Comparison of ENCODE assay signal across 19 cellular contexts in genomic region chr4:168826620-168827019, GRCh38.
DNase-seq lines count a peak whose midpoint lies in the region; ATAC-seq, FAIRE-seq and TF ChIP-seq lines count a peak whose summit lies in the region.
"Had no signal": no experiment of that assay in that cellular context is flagged by ENCODE, and none has a peak within 500 bp of the region (broad histone marks: within the 10 kb centered on the region; RNA-seq: fewer than 3 reads in every experiment).

No MANE protein-coding gene starts in this region.

- no peak overlapping the region for H2AK9ac ChIP-seq in IMR-90 (replicated peaks; ENCODE audit: low read depth, low read length, poor library complexity)

- H3K27me3 ChIP-seq in IMR-90 (ENCODE audit: control insufficient read depth, insufficient read depth, low read length): no peaks in the 10 kb centered on the region
- H3K27me3 ChIP-seq in astrocyte (ENCODE audit: insufficient read depth, low read length): no peaks in the 10 kb centered on the region
- no peaks in the 10 kb centered on the region for H3K27me3 ChIP-seq in stomach smooth muscle (ENCODE audit: control insufficient read depth in 1 of 2, insufficient read depth in 2 of 2, low read length in 2 of 2)
- no peaks in the 10 kb centered on the region for H3K27me3 ChIP-seq in PC-3 (ENCODE audit: low read length)
- H3K27me3 ChIP-seq: BE2C had no signal

- H3K23ac ChIP-seq in IMR-90 (ENCODE audit: low read depth, low read length): 0 out of 2 replicates have a peak overlapping the region, but pooled peaks have one; percentile 56

- H2BK120ac ChIP-seq in IMR-90 (ENCODE audit: low read depth, low read length): peak overlapping the region; percentile 50; the same call in 1 of the 2 replicates

- H3K4me3 ChIP-seq in IMR-90 (ENCODE audit: insufficient read depth, low read depth, low read length): no peak overlapping the region
- H3K4me3 ChIP-seq in astrocyte (ENCODE audit: insufficient read depth, low read depth, low read length): no peak overlapping the region
- no peak overlapping the region for H3K4me3 ChIP-seq in stomach smooth muscle (ENCODE audit: low read length in 2 of 2)
- H3K4me3 ChIP-seq in PC-3 (ENCODE audit: low read length): no peak overlapping the region
- H3K4me3 ChIP-seq: A549, HAP-1 had no signal

- H3K27ac ChIP-seq in IMR-90 (ENCODE audit: insufficient read depth, low read length): no peak overlapping the region
- H3K27ac ChIP-seq in astrocyte (ENCODE audit: low read depth, low read length): no peak overlapping the region
- H3K27ac ChIP-seq in stomach smooth muscle (ENCODE audit: low read length): peak overlapping the region; percentile 6
- no peak overlapping the region for H3K27ac ChIP-seq in PC-3 (ENCODE audit: low read length)
- H3K27ac ChIP-seq: A549, C4-2B had no signal

- H4K8ac ChIP-seq in IMR-90 (ENCODE audit: low read depth in 2 of 2, low read length in 2 of 2): peak overlapping the region in 1 of 2 experiments; percentile 9; a peak in 1 of 4 replicates

- WGBS in IMR-90 (ENCODE audit: extremely low coverage in 2 of 2, insufficient read length in 1 of 2), 2 experiments: 20% methylated on average over 1 of the region's 3 CpGs; no CpG with 5 or more reads in 1 of the 2 experiments

- H2BK15ac ChIP-seq in IMR-90 (ENCODE audit: low read depth, low read length): peak overlapping the region; percentile 53; the same call in 1 of the 3 replicates

- H3K9me1 ChIP-seq in IMR-90 (ENCODE audit: insufficient read depth, low read length): peaks cover 3% of the 10 kb centered on the region; the same call in 1 of the 2 replicates

- H4K20me1 ChIP-seq in IMR-90 (ENCODE audit: insufficient read depth, low read length) (no peaks in the 10 kb centered on the region), astrocyte (ENCODE audit: insufficient read depth, low read length) (no peaks in the 10 kb centered on the region), PC-3 (ENCODE audit: low read length) (no peaks in the 10 kb centered on the region)

- H3K27ac Mint-ChIP-seq in astrocyte (ENCODE audit: unreplicated experiment) (no peak overlapping the region), nephron progenitor cell (peak overlapping the region; percentile 46)
- H3K27ac Mint-ChIP-seq in activated CD8-positive, alpha-beta T cell treated with anti-CD3 and anti-CD28 coated beads for 36 hours: no peak overlapping the region
- H3K27ac Mint-ChIP-seq: CD4-positive, alpha-beta memory T cell had no signal

- no peak for TF ChIP-seq POLR2A in IMR-90 (IDR thresholded peaks at IDR 0.05; ENCODE audit: low read depth, low read length)
- no peak for TF ChIP-seq POLR2A in GM12891 (IDR thresholded peaks at IDR 0.05; ENCODE audit: low read depth, low read length)

- peaks cover 12% of the 10 kb centered on the region for H3K79me2 ChIP-seq in astrocyte (ENCODE audit: insufficient read depth, low read length)
- H3K79me2 ChIP-seq in PC-3 (ENCODE audit: low read length): no peaks in the 10 kb centered on the region

- no peaks in the 10 kb centered on the region for H3K9me3 ChIP-seq in IMR-90 (ENCODE audit: control insufficient read depth, insufficient read depth, low read length)
- no peaks in the 10 kb centered on the region for H3K9me3 ChIP-seq in astrocyte (ENCODE audit: insufficient read depth, low read depth, low read length)
- no peaks in the 10 kb centered on the region for H3K9me3 ChIP-seq in stomach smooth muscle (ENCODE audit: control insufficient read depth in 2 of 2, low read length in 2 of 2)
- H3K9me3 ChIP-seq in PC-3 (ENCODE audit: low read length): no peaks in the 10 kb centered on the region
- H3K9me3 ChIP-seq: A549, BE2C, HAP-1 had no signal

- FAIRE-seq in astrocyte (lab: Jason Lieb, UNC) (peak; percentile 26), GM12891 (lab: Jason Lieb, UNC) (no peak)
- FAIRE-seq: A549, D721Med, G401.6, GM12892, GM19239, H1 had no signal

- H3K4me2 ChIP-seq in IMR-90 (ENCODE audit: low read depth, low read length) (no peak overlapping the region), astrocyte (ENCODE audit: low read length) (no peak overlapping the region), PC-3 (ENCODE audit: low read length) (no peak overlapping the region)
- H3K4me2 ChIP-seq: A549 had no signal

- intact Hi-C loops in IMR-90 (cut with micrococcal nuclease): no loop called here
- intact Hi-C loops in PC-3 (cut with micrococcal nuclease): no loop called here
- intact Hi-C loops in activated CD8-positive, alpha-beta T cell treated with anti-CD3 and anti-CD28 coated beads for 36 hours (cut with micrococcal nuclease): no loop called here

- POLR2A ChIA-PET in IMR-90 (lab: Charles Lee; ENCODE audit: unreplicated experiment) (no interaction called here), PC-3 (lab: Charles Lee; ENCODE audit: unreplicated experiment) (no interaction called here)
- POLR2A ChIA-PET in activated CD8-positive, alpha-beta T cell treated with anti-CD3 and anti-CD28 coated beads for 36 hours (lab: Charles Lee): no interaction called here

- H2AK5ac ChIP-seq in IMR-90 (ENCODE audit: low read depth, low read length): peak overlapping the region; percentile 20; the same call in 1 of the 2 replicates

- TF ChIP-seq CTCF in IMR-90 (conservative IDR thresholded peaks at IDR 0.05; ENCODE audit: low read depth, low read length) (no peak), astrocyte (IDR thresholded peaks at IDR 0.05; ENCODE audit: insufficient read depth, low read depth, low read length) (no peak), nephron progenitor cell (IDR thresholded peaks at IDR 0.05) (no peak), PC-3 (conservative IDR thresholded peaks at IDR 0.05; ENCODE audit: low read depth, low read length) (no peak)
- TF ChIP-seq CTCF in activated CD8-positive, alpha-beta T cell treated with anti-CD3 and anti-CD28 coated beads for 36 hours (IDR thresholded peaks at IDR 0.05): no peak

- no peak overlapping the region for H2BK5ac ChIP-seq in IMR-90 (ENCODE audit: low read depth, low read length, poor library complexity, severe bottlenecking)

- no peaks in the 10 kb centered on the region for H3F3A ChIP-seq in PC-3 (ENCODE audit: low read length, unreplicated experiment)

- H2BK20ac ChIP-seq in IMR-90 (ENCODE audit: low read depth, low read length): peak overlapping the region; percentile 38

- H3K4me1 ChIP-seq in IMR-90 (ENCODE audit: control insufficient read depth, insufficient read depth, low read length): no peaks in the 10 kb centered on the region; the same call in 1 of the 2 replicates
- H3K4me1 ChIP-seq in astrocyte (ENCODE audit: insufficient read depth, low read length): peaks cover 15% of the 10 kb centered on the region
- H3K4me1 ChIP-seq in stomach smooth muscle (ENCODE audit: control insufficient read depth, insufficient read depth, low read length): peaks cover 4% of the 10 kb centered on the region
- H3K4me1 ChIP-seq in PC-3 (ENCODE audit: insufficient read depth, low read length): peaks cover 10% of the 10 kb centered on the region; the same call in 1 of the 2 replicates
- H3K4me1 ChIP-seq: BE2C had no signal

- DNase-seq in IMR-90 (no peak), astrocyte (ENCODE audit: low read depth) (no peak), nephron progenitor cell (no peak), GM12891 (ENCODE audit: insufficient read length, low spot score) (no peak), PC-3 (no peak)
- DNase-seq in activated CD8-positive, alpha-beta T cell treated with anti-CD3 and anti-CD28 coated beads for 36 hours: no peak
- DNase-seq: BE2C; CD4-positive, alpha-beta memory T cell; DMS153; DMS79 treated with DMSO at 0.1 percent for 48 hours had no signal

- no peaks in the 10 kb centered on the region for H3K9me2 ChIP-seq in PC-3 (replicated peaks; ENCODE audit: low read length)

- peaks cover 15% of the 10 kb centered on the region for H3K4me1 Mint-ChIP-seq in astrocyte (ENCODE audit: low read depth, unreplicated experiment)
- peaks cover 44% of the 10 kb centered on the region for H3K4me1 Mint-ChIP-seq in nephron progenitor cell
- H3K4me1 Mint-ChIP-seq in activated CD8-positive, alpha-beta T cell treated with anti-CD3 and anti-CD28 coated beads for 36 hours (ENCODE audit: low read depth): peaks cover 4% of the 10 kb centered on the region

- H3K36me3 Mint-ChIP-seq in astrocyte (ENCODE audit: low read depth, unreplicated experiment) (peaks cover 23% of the 10 kb centered on the region), nephron progenitor cell (ENCODE audit: low read depth) (no peaks in the 10 kb centered on the region)
- no peaks in the 10 kb centered on the region for H3K36me3 Mint-ChIP-seq in activated CD8-positive, alpha-beta T cell treated with anti-CD3 and anti-CD28 coated beads for 36 hours (ENCODE audit: low read depth)
- H3K36me3 Mint-ChIP-seq: CD4-positive, alpha-beta memory T cell had no signal

- TF ChIP-seq RAD21 in IMR-90 (IDR thresholded peaks at IDR 0.05; ENCODE audit: low read length): no peak

- H3K4me3 Mint-ChIP-seq in astrocyte (ENCODE audit: unreplicated experiment): no peak overlapping the region
- H3K4me3 Mint-ChIP-seq in nephron progenitor cell: no peak overlapping the region
- H3K4me3 Mint-ChIP-seq in activated CD8-positive, alpha-beta T cell treated with anti-CD3 and anti-CD28 coated beads for 36 hours: no peak overlapping the region
- H3K4me3 Mint-ChIP-seq: CD4-positive, alpha-beta memory T cell had no signal

- H3K9me3 Mint-ChIP-seq in astrocyte (ENCODE audit: unreplicated experiment): no peaks in the 10 kb centered on the region
- no peaks in the 10 kb centered on the region for H3K9me3 Mint-ChIP-seq in nephron progenitor cell
- no peaks in the 10 kb centered on the region for H3K9me3 Mint-ChIP-seq in activated CD8-positive, alpha-beta T cell treated with anti-CD3 and anti-CD28 coated beads for 36 hours
- H3K9me3 Mint-ChIP-seq: CD4-positive, alpha-beta memory T cell had no signal

- peaks cover 0 to 4% of the 10 kb centered on the region in 2 experiments; a peak in 1 of 4 replicates for H3K79me1 ChIP-seq in IMR-90 (ENCODE audit: low read depth in 1 of 2, low read length in 2 of 2)

- H3K36me3 ChIP-seq in IMR-90 (ENCODE audit: control insufficient read depth, insufficient read depth, low read length) (no peaks in the 10 kb centered on the region), astrocyte (ENCODE audit: insufficient read depth, low read length) (peaks cover 2% of the 10 kb centered on the region), stomach smooth muscle (ENCODE audit: control insufficient read depth in 2 of 2, insufficient read depth in 2 of 2, low read length in 2 of 2) (no peaks in the 10 kb centered on the region), PC-3 (ENCODE audit: low read depth, low read length) (no peaks in the 10 kb centered on the region)
- H3K36me3 ChIP-seq: BE2C, HAP-1 had no signal

- BruUV-seq in IMR-90 (replicated peaks; lab: Mats Ljungman, UMichigan) (no TSS peak), PC-3 (replicated peaks; lab: Mats Ljungman, UMichigan) (no TSS peak)

- H2AFZ ChIP-seq in IMR-90 (replicated peaks; ENCODE audit: low read length, poor library complexity): no peak overlapping the region
- H2AFZ ChIP-seq in astrocyte (ENCODE audit: low read depth, low read length): no peak overlapping the region
- no peak overlapping the region for H2AFZ ChIP-seq in PC-3 (ENCODE audit: low read length)

- no peaks in the 10 kb centered on the region for H3K27me3 Mint-ChIP-seq in astrocyte (ENCODE audit: low read depth, unreplicated experiment)
- no peaks in the 10 kb centered on the region for H3K27me3 Mint-ChIP-seq in nephron progenitor cell (ENCODE audit: low read depth, poor library complexity)
- peaks cover 24% of the 10 kb centered on the region for H3K27me3 Mint-ChIP-seq in activated CD8-positive, alpha-beta T cell treated with anti-CD3 and anti-CD28 coated beads for 36 hours

- CTCF ChIA-PET in IMR-90 (lab: Yijun Ruan, JAX): no interaction called here
- CTCF ChIA-PET in PC-3 (lab: Charles Lee): no interaction called here
- CTCF ChIA-PET in activated CD8-positive, alpha-beta T cell treated with anti-CD3 and anti-CD28 coated beads for 36 hours (lab: Charles Lee): interaction anchor here (0.8 kb wide), 1 partner anchor 12 kb away, joined by 3 read pairs; no protein-coding TSS in a partner anchor

- dilution Hi-C loops in IMR-90 (cut with HindIII; ENCODE audit: low sequenced_read_pairs, unreplicated experiment): no loop called here

- in situ Hi-C loops in IMR-90 (cut with MboI; ENCODE audit: low sequenced_read_pairs): no loop called here

- no peak overlapping the region for H3K18ac ChIP-seq in IMR-90 (ENCODE audit: low read depth, low read length)

- ATAC-seq in IMR-90 (ENCODE audit: low read depth): no peak
- no peak for ATAC-seq in PC-3
- no peak for ATAC-seq in activated CD8-positive, alpha-beta T cell treated with anti-CD3 and anti-CD28 coated beads for 36 hours
- ATAC-seq: A549 had no signal

- H3K4ac ChIP-seq in IMR-90 (ENCODE audit: low read depth, low read length): peak overlapping the region; percentile 34; the same call in 1 of the 2 replicates

- H4K91ac ChIP-seq in IMR-90 (ENCODE audit: insufficient read depth, low read depth, low read length): peak overlapping the region; percentile 14; the same call in 1 of the 2 replicates

- H4K5ac ChIP-seq in IMR-90 (ENCODE audit: low read depth, low read length): no peak overlapping the region

- H3K14ac ChIP-seq in IMR-90 (replicated peaks; ENCODE audit: low read depth, low read length): 0 out of 2 replicates have a peak overlapping the region, but pooled peaks have one; percentile 25

- no peak overlapping the region for H3K9ac ChIP-seq in IMR-90 (ENCODE audit: low read depth, low read length)
- no peak overlapping the region for H3K9ac ChIP-seq in astrocyte (ENCODE audit: low read length)
- no peak overlapping the region for H3K9ac ChIP-seq in stomach smooth muscle (ENCODE audit: low read length in 2 of 2)
- no peak overlapping the region for H3K9ac ChIP-seq in PC-3 (ENCODE audit: low read length)

- H3K56ac ChIP-seq in IMR-90 (ENCODE audit: extremely low read depth, insufficient read depth, low read length): no peak overlapping the region
